In genomic region chr22:23471698-23472097, GRCh38 we compare ENCODE assay signal across 1 cellular context.
A peak's percentile ranks its signal among the peaks of the same experiment; 100 is the strongest.
TF ChIP-seq lines count a peak whose summit lies in the region.

No MANE protein-coding gene starts in this region.

TF ChIP-seq in HepG2, 621 proteins besides CTCF, POLR2A, EP300 and RAD21 (continued from another document):
- peak; percentile 37 for TF ChIP-seq ARID5B (CRISPR knock-in tag; IDR thresholded peaks at IDR 0.05)
- TF ChIP-seq HNF4A (CRISPR knock-in tag; IDR thresholded peaks at IDR 0.05), result peak; percentile 47
- TF ChIP-seq RARA (CRISPR knock-in tag; IDR thresholded peaks at IDR 0.05), result peak; percentile 52; the same call in 1 of the 2 replicates
